Comparison of ENCODE assay signal across 16 cellular contexts in genomic region chr1:6222644-6223043, GRCh38. TPM values are rescaled to one million over a fixed set of nuclear protein-coding genes. Genes with fewer than 3 reads are reported as not detected.
DNase-seq lines count a peak whose midpoint lies in the region; ATAC-seq, FAIRE-seq and TF ChIP-seq lines count a peak whose summit lies in the region.
"Had no signal": no experiment of that assay in that cellular context is flagged by ENCODE, and none has a peak within 500 bp of the region (broad histone marks: within the 10 kb centered on the region; RNA-seq: fewer than 3 reads in every experiment).

No MANE protein-coding gene starts in this region.

- H3K4me2 ChIP-seq in GM23338, result no peak overlapping the region
- no peak overlapping the region for H3K4me2 ChIP-seq in K562 (ENCODE audit: insufficient read depth, low read length)

- H3K9me3 ChIP-seq in K562 (replicated peaks; ENCODE audit: control insufficient read depth, insufficient read depth, low read depth, low read length) (no peaks in the 10 kb centered on the region), cardiac muscle cell (ENCODE audit: low read depth) (no peaks in the 10 kb centered on the region)
- H3K9me3 ChIP-seq: tibial artery had no signal

- H3K9ac ChIP-seq in K562 (ENCODE audit: insufficient read depth in 1 of 2, low read depth in 2 of 2, low read length in 2 of 2), result 0 out of 4 replicates have a peak overlapping the region, but pooled peaks of 1 of the 2 experiments have one; percentile 4

- intact Hi-C loops in K562 (cut with micrococcal nuclease) (no loop called here), sciatic nerve (cut with DNase I) (no loop called here)

- TF ChIP-seq EP300 in K562 (IDR thresholded peaks at IDR 0.05; ENCODE audit: low read length), result no peak

- no peaks in the 10 kb centered on the region for H3K4me1 ChIP-seq in GM23338 (ENCODE audit: insufficient read depth)
- peaks cover 0 to 6% of the 10 kb centered on the region in 2 experiments; a peak in 2 of 5 replicates for H3K4me1 ChIP-seq in K562 (replicated peaks in 1 of 2; ENCODE audit: control insufficient read depth in 2 of 2, insufficient read depth in 2 of 2, low read length in 2 of 2)
- peaks cover 7% of the 10 kb centered on the region for H3K4me1 ChIP-seq in cardiac muscle cell (ENCODE audit: low read depth)

- no peaks in the 10 kb centered on the region for H3K9me1 ChIP-seq in K562 (ENCODE audit: control insufficient read depth, insufficient read depth, low read length)

- no peak for FAIRE-seq in K562 (lab: Jason Lieb, UNC)

- peaks cover 28% of the 10 kb centered on the region for H4K20me1 ChIP-seq in GM23338 (replicated peaks; ENCODE audit: insufficient read depth)
- 0 out of 2 replicates have a peak, but pooled peaks cover 7% of the 10 kb centered on the region for H4K20me1 ChIP-seq in K562 (replicated peaks; ENCODE audit: control insufficient read depth, insufficient read depth, low read length)

- no peaks in the 10 kb centered on the region for H3K9me2 ChIP-seq in GM23338 (ENCODE audit: insufficient read depth)

- peaks cover 16% of the 10 kb centered on the region for H3K27me3 Mint-ChIP-seq in GM23338 (ENCODE audit: insufficient read depth, low read depth, poor library complexity)

- H3K27me3 ChIP-seq in GM23338 (ENCODE audit: insufficient read depth) (no peaks in the 10 kb centered on the region), K562 (ENCODE audit: control insufficient read depth in 2 of 2, insufficient read depth in 2 of 2, low read length in 2 of 2) (no peaks in the 10 kb centered on the region), cardiac muscle cell (no peaks in the 10 kb centered on the region)
- H3K27me3 ChIP-seq: tibial artery had no signal

- in situ Hi-C loops in K562 (cut with MboI), result no loop called here

- no peak overlapping the region for H3K27ac Mint-ChIP-seq in GM23338
- H3K27ac Mint-ChIP-seq: mesothelial cell of epicardium had no signal

- DNase-seq in GM23338 (ENCODE audit: low spot score), result no peak
- no peak for DNase-seq in K562 (ENCODE audit: extremely low read depth in 1 of 4, low spot score in 3 of 4)
- DNase-seq in cardiac muscle cell (ENCODE audit: low read depth in 1 of 2, low spot score in 1 of 2), result peak in 1 of 2 donors; percentile 58
- DNase-seq in sciatic nerve (ENCODE audit: low spot score), result peak; percentile 86
- DNase-seq in NCI-H524 (lab: John Stamatoyannopoulos, UW), result no peak
- no peak for DNase-seq in SHP77 treated with DMSO at 0.1 percent for 48 hours (lab: John Stamatoyannopoulos, UW)
- no peak for DNase-seq in coronary artery (ENCODE audit: low spot score)
- DNase-seq: activated CD8-positive, alpha-beta memory T cell treated with anti-CD3 and anti-CD28 coated beads for 24 hours; activated gamma-delta T cell treated with Interleukin-2 at 50 U/mL for 16 hours; MM.1S; NCI-H2107; occipital lobe; stimulated activated CD4-positive, alpha-beta T cell treated with anti-CD3 and anti-CD28 coated beads, Interleukin-15, amount 100 ng/mL, for 24 hours had no signal

- peak overlapping the region; percentile 26; the same call in 1 of the 2 replicates for H3K27ac ChIP-seq in GM23338 (ENCODE audit: low read depth)
- H3K27ac ChIP-seq in K562 (ENCODE audit: extremely low read depth, low read depth, low read length), result no peak overlapping the region
- peak overlapping the region; percentile 69 for H3K27ac ChIP-seq in cardiac muscle cell
- peak overlapping the region in 1 of 2 donors; percentile 41 for H3K27ac ChIP-seq in coronary artery
- H3K27ac ChIP-seq: tibial artery had no signal

- 83% methylated on average over 7 of the region's 7 CpGs for WGBS in K562 (ENCODE audit: insufficient coverage, low coverage, missing lambda C conversion rate)

- no TSS peak for BruUV-seq in K562 (replicated peaks; lab: Mats Ljungman, UMichigan)

- CTCF ChIA-PET in K562 (lab: Yijun Ruan, JAX; ENCODE audit: low intra/inter-chr PET ratio), result no interaction called here

- no peak overlapping the region for H3K4me3 ChIP-seq in GM23338
- H3K4me3 ChIP-seq in K562, result no peak overlapping the region
- no peak overlapping the region for H3K4me3 ChIP-seq in cardiac muscle cell
- H3K4me3 ChIP-seq in coronary artery, result no peak overlapping the region
- H3K4me3 ChIP-seq: tibial artery had no signal

- peaks cover 59% of the 10 kb centered on the region for H3K36me3 Mint-ChIP-seq in GM23338 (ENCODE audit: low read depth)

- ATAC-seq in GM23338, result no peak
- ATAC-seq in K562, result no peak
- peak; percentile 81 for ATAC-seq in sciatic nerve
- ATAC-seq in HG02981 (IDR thresholded peaks at IDR 0.05; ENCODE audit: unreplicated experiment), result no peak

- H3F3A ChIP-seq in GM23338 (replicated peaks; ENCODE audit: low read depth), result peaks cover 12% of the 10 kb centered on the region; the same call in 1 of the 2 replicates

- H2AFZ ChIP-seq in GM23338, result no peak overlapping the region
- H2AFZ ChIP-seq in K562 (ENCODE audit: low read depth, low read length), result no peak overlapping the region

- H3K4me3 Mint-ChIP-seq in GM23338, result no peak overlapping the region
- H3K4me3 Mint-ChIP-seq: mesothelial cell of epicardium had no signal

- TF ChIP-seq CTCF in GM23338 (conservative IDR thresholded peaks at IDR 0.05; ENCODE audit: low read depth in 2 of 2), result no peak
- no peak for TF ChIP-seq CTCF in K562 (IDR thresholded peaks at IDR 0.05 in 2 of 3, conservative IDR thresholded peaks at IDR 0.05 in 1 of 3; ENCODE audit: insufficient read depth in 2 of 3, low read depth in 1 of 3, low read length in 3 of 3)
- TF ChIP-seq CTCF in cardiac muscle cell (IDR thresholded peaks at IDR 0.05; ENCODE audit: low read depth, low read length), result no peak
- TF ChIP-seq CTCF in coronary artery (IDR thresholded peaks at IDR 0.05), result no peak

- H3K79me2 ChIP-seq in GM23338 (replicated peaks; ENCODE audit: insufficient read depth) (peaks cover 11% of the 10 kb centered on the region), K562 (ENCODE audit: control insufficient read depth, insufficient read depth, low read length) (no peaks in the 10 kb centered on the region; the same call in 2 of the 3 replicates)

- TF ChIP-seq RAD21 in K562 (CRISPR knock-in tag; conservative IDR thresholded peaks at IDR 0.05 in 1 of 2, IDR thresholded peaks at IDR 0.05 in 1 of 2), result no peak

- peaks cover 2% of the 10 kb centered on the region; the same call in 1 of the 3 replicates for H3K4me1 Mint-ChIP-seq in GM23338

- POLR2A ChIA-PET in K562 (lab: Yijun Ruan, JAX), result interaction anchor here (1.1 to 1.9 kb wide), 2 partner anchors 13 to 18 kb away, joined by 4 to 14 read pairs; partner anchors contain the start of gene ICMT

- H3K36me3 ChIP-seq in GM23338 (ENCODE audit: insufficient read depth) (peaks cover 27% of the 10 kb centered on the region), K562 (ENCODE audit: control insufficient read depth, insufficient read depth, low read length) (peaks cover 72% of the 10 kb centered on the region; the same call in 2 of the 3 replicates), cardiac muscle cell (peaks cover 28% of the 10 kb centered on the region)

- TF ChIP-seq POLR2A in K562 (conservative IDR thresholded peaks at IDR 0.05), result no peak

- no peaks in the 10 kb centered on the region for H3K9me3 Mint-ChIP-seq in GM23338
- H3K9me3 Mint-ChIP-seq: mesothelial cell of epicardium had no signal

RNA-seq across cellular contexts. Expression of gene ICMT, which starts 13.1 kb away (rescaled TPM):
- total RNA-seq in GM23338 (2014; rRNA removed; shearing (Covaris generic)), result 131 and 145 TPM in 2 replicates
- polyA plus RNA-seq in GM23338 (2016; fragmentation: Nextera tagmentation; extraction: Ambion mirVana), result 25.6 and 27.8 TPM in 2 replicates
- 34.2 and 46.4 TPM in 2 replicates for total RNA-seq in K562 (2011; cell fraction: chromatin; rRNA removed; ENCODE audit: low replicate concordance)
- total RNA-seq in K562 (2011; cell fraction: nucleolus; rRNA removed), result 48.3 and 55.9 TPM in 2 replicates
- total RNA-seq in K562 (2011; cell fraction: nucleoplasm; rRNA removed), result 56.2 and 77.6 TPM in 2 replicates
- 58.3 and 62.9 TPM in 2 replicates for total RNA-seq in K562 (2014; rRNA removed)
- total RNA-seq in K562 (2014; rRNA removed; fragmentation: Illumina TruSeq; extraction: Trizol), result 56.6 and 58.2 TPM in 2 replicates
- total RNA-seq in K562 (2015; rRNA removed; fragmentation: Illumina TruSeq; extraction: Trizol), result 63.3 and 67.4 TPM in 2 replicates
- 63.7 and 74.3 TPM in 2 replicates for total RNA-seq in K562 (2021)
- polyA plus RNA-seq in K562 (2011; rRNA removed), result 36.2 and 49.5 TPM in 2 replicates
- polyA plus RNA-seq in K562 (2011; cell fraction: cytosol; rRNA removed), result 46.0 and 48.8 TPM in 2 replicates
- 20.4 and 21.7 TPM in 2 replicates for polyA plus RNA-seq in K562 (2011; cell fraction: nucleus; rRNA removed)
- 43.1 and 44.0 TPM in 2 replicates for polyA plus RNA-seq in K562 (2012)
- 48.5 and 57.1 TPM in 2 replicates for polyA plus RNA-seq in K562 (2014; fragmentation: Illumina TruSeq; extraction: Trizol)
- polyA plus RNA-seq in K562 (2014; fragmentation: Nextera tagmentation; extraction: Ambion mirVana), result 1 to 10 TPM; 4.3 to 6.3 TPM
- polyA plus RNA-seq in K562 (2014; rRNA removed), result 41.5 and 50.0 TPM in 2 replicates
- 59.8 and 70.6 TPM in 2 replicates for polyA minus RNA-seq in K562 (2011; rRNA and poly(A)+ RNA removed)
- polyA minus RNA-seq in K562 (2011; cell fraction: cytosol; rRNA and poly(A)+ RNA removed), result 38.5 and 45.1 TPM in 2 replicates
- polyA minus RNA-seq in K562 (2011; cell fraction: nucleus; rRNA and poly(A)+ RNA removed), result 12.3 and 16.6 TPM in 2 replicates
- 45.4 and 72.2 TPM in 2 replicates for total RNA-seq in cardiac muscle cell
- polyA plus RNA-seq in cardiac muscle cell, result 40.6 and 54.3 TPM in 2 replicates
- total RNA-seq in sciatic nerve, result 41.9 TPM

RNA-seq across cellular contexts. Expression of gene RNF207, which starts 16.7 kb away (rescaled TPM):
- total RNA-seq in GM23338 (2014; rRNA removed; shearing (Covaris generic)), result 1.5 and 2.9 TPM in 2 replicates
- polyA plus RNA-seq in GM23338 (2016; fragmentation: Nextera tagmentation; extraction: Ambion mirVana) (1.3 and 1.7 TPM in 2 replicates), K562 (2011; rRNA removed) (10.8 and 17.6 TPM in 2 replicates), K562 (2014; fragmentation: Illumina TruSeq; extraction: Trizol) (13.4 and 14.7 TPM in 2 replicates), K562 (2014; fragmentation: Nextera tagmentation; extraction: Ambion mirVana) (1 to 10 TPM; 2.7 to 4.3 TPM), K562 (2014; rRNA removed) (30.6 and 37.1 TPM in 2 replicates), cardiac muscle cell (166 and 180 TPM in 2 replicates)
- total RNA-seq in K562 (2011; cell fraction: chromatin; rRNA removed; ENCODE audit: low replicate concordance), result 82.0 and 222 TPM in 2 replicates
- 147 and 149 TPM in 2 replicates for total RNA-seq in K562 (2011; cell fraction: nucleolus; rRNA removed)
- total RNA-seq in K562 (2011; cell fraction: nucleoplasm; rRNA removed), result 90.3 and 94.3 TPM in 2 replicates
- total RNA-seq in K562 (2014; rRNA removed) (16.8 and 17.8 TPM in 2 replicates), K562 (2014; rRNA removed; fragmentation: Illumina TruSeq; extraction: Trizol) (5.3 and 7.0 TPM in 2 replicates), K562 (2015; rRNA removed; fragmentation: Illumina TruSeq; extraction: Trizol) (10.9 and 12.9 TPM in 2 replicates), K562 (2021) (21.7 and 26.6 TPM in 2 replicates), cardiac muscle cell (198 and 273 TPM in 2 replicates), sciatic nerve (26.9 TPM)
- polyA plus RNA-seq in K562 (2011; cell fraction: cytosol; rRNA removed), result 7.7 and 14.1 TPM in 2 replicates
- polyA plus RNA-seq in K562 (2011; cell fraction: nucleus; rRNA removed), result 96.4 and 160 TPM in 2 replicates
- polyA plus RNA-seq in K562 (2012), result 12.5 and 17.6 TPM in 2 replicates
- 4.7 and 5.8 TPM in 2 replicates for polyA minus RNA-seq in K562 (2011; rRNA and poly(A)+ RNA removed)
- 9.4 and 12.2 TPM in 2 replicates for polyA minus RNA-seq in K562 (2011; cell fraction: cytosol; rRNA and poly(A)+ RNA removed)
- polyA minus RNA-seq in K562 (2011; cell fraction: nucleus; rRNA and poly(A)+ RNA removed), result 44.0 and 47.4 TPM in 2 replicates

RNA-seq across cellular contexts. Expression of gene HES3, which starts 21.3 kb away (rescaled TPM):
- total RNA-seq in GM23338 (2014; rRNA removed; shearing (Covaris generic)), result 49.7 and 50.4 TPM in 2 replicates
- polyA plus RNA-seq in GM23338 (2016; fragmentation: Nextera tagmentation; extraction: Ambion mirVana) (7.1 and 7.7 TPM in 2 replicates), K562 (2011; rRNA removed) (not detected in 2 replicates), K562 (2014; fragmentation: Illumina TruSeq; extraction: Trizol) (not detected in 2 replicates), K562 (2014; fragmentation: Nextera tagmentation; extraction: Ambion mirVana) (not detected), K562 (2014; rRNA removed) (not detected in 2 replicates), cardiac muscle cell (not detected in 2 replicates)
- not detected in 2 replicates for total RNA-seq in K562 (2011; cell fraction: chromatin; rRNA removed; ENCODE audit: low replicate concordance)
- not detected in 2 replicates for total RNA-seq in K562 (2011; cell fraction: nucleolus; rRNA removed)
- total RNA-seq in K562 (2011; cell fraction: nucleoplasm; rRNA removed), result not detected in 2 replicates
- total RNA-seq in K562 (2014; rRNA removed) (not detected in 2 replicates), K562 (2014; rRNA removed; fragmentation: Illumina TruSeq; extraction: Trizol) (not detected in 2 replicates), K562 (2015; rRNA removed; fragmentation: Illumina TruSeq; extraction: Trizol) (not detected in 2 replicates), K562 (2021) (0.27 TPM in 1 of 2 replicates, not detected in the other), cardiac muscle cell (not detected in 2 replicates), sciatic nerve (not detected)
- not detected in 2 replicates for polyA plus RNA-seq in K562 (2011; cell fraction: cytosol; rRNA removed)
- polyA plus RNA-seq in K562 (2011; cell fraction: nucleus; rRNA removed), result not detected in 2 replicates
- polyA plus RNA-seq in K562 (2012), result not detected in 2 replicates
- not detected in 2 replicates for polyA minus RNA-seq in K562 (2011; rRNA and poly(A)+ RNA removed)
- polyA minus RNA-seq in K562 (2011; cell fraction: cytosol; rRNA and poly(A)+ RNA removed), result not detected in 2 replicates
- not detected in 2 replicates for polyA minus RNA-seq in K562 (2011; cell fraction: nucleus; rRNA and poly(A)+ RNA removed)
- total RNA-seq: mesothelial cell of epicardium, occipital lobe had no signal

RNA-seq across cellular contexts. Expression of gene RPL22, which starts 23.2 kb away (rescaled TPM):
- total RNA-seq in GM23338 (2014; rRNA removed; shearing (Covaris generic)), result 145 and 149 TPM in 2 replicates
- polyA plus RNA-seq in GM23338 (2016; fragmentation: Nextera tagmentation; extraction: Ambion mirVana), result 818 and 851 TPM in 2 replicates
- total RNA-seq in K562 (2011; cell fraction: chromatin; rRNA removed; ENCODE audit: low replicate concordance), result 123 and 176 TPM in 2 replicates
- total RNA-seq in K562 (2011; cell fraction: nucleolus; rRNA removed), result 90.0 and 92.7 TPM in 2 replicates
- total RNA-seq in K562 (2011; cell fraction: nucleoplasm; rRNA removed), result 151 and 187 TPM in 2 replicates
- total RNA-seq in K562 (2014; rRNA removed), result 344 and 467 TPM in 2 replicates
- 1,165 and 1,306 TPM in 2 replicates for total RNA-seq in K562 (2014; rRNA removed; fragmentation: Illumina TruSeq; extraction: Trizol)
- total RNA-seq in K562 (2015; rRNA removed; fragmentation: Illumina TruSeq; extraction: Trizol), result 548 and 579 TPM in 2 replicates
- 578 and 629 TPM in 2 replicates for total RNA-seq in K562 (2021)
- 446 and 607 TPM in 2 replicates for polyA plus RNA-seq in K562 (2011; rRNA removed)
- 48.5 and 166 TPM in 2 replicates for polyA plus RNA-seq in K562 (2011; cell fraction: cytosol; rRNA removed)
- polyA plus RNA-seq in K562 (2011; cell fraction: nucleus; rRNA removed), result 62.0 and 114 TPM in 2 replicates
- 1,489 and 2,642 TPM in 2 replicates for polyA plus RNA-seq in K562 (2012)
- polyA plus RNA-seq in K562 (2014; fragmentation: Illumina TruSeq; extraction: Trizol), result 658 and 673 TPM in 2 replicates
- 100 to 1,000 TPM; 581 to 618 TPM for polyA plus RNA-seq in K562 (2014; fragmentation: Nextera tagmentation; extraction: Ambion mirVana)
- polyA plus RNA-seq in K562 (2014; rRNA removed), result 542 and 593 TPM in 2 replicates
- polyA minus RNA-seq in K562 (2011; rRNA and poly(A)+ RNA removed), result 169 and 228 TPM in 2 replicates
- 72.4 and 86.6 TPM in 2 replicates for polyA minus RNA-seq in K562 (2011; cell fraction: cytosol; rRNA and poly(A)+ RNA removed)
- 44.0 and 81.2 TPM in 2 replicates for polyA minus RNA-seq in K562 (2011; cell fraction: nucleus; rRNA and poly(A)+ RNA removed)
- total RNA-seq in cardiac muscle cell, result 101 and 132 TPM in 2 replicates
- polyA plus RNA-seq in cardiac muscle cell, result 123 and 130 TPM in 2 replicates
- total RNA-seq in sciatic nerve, result 354 TPM

RNA-seq across cellular contexts. Expression of gene GPR153, which starts 38.3 kb away (rescaled TPM):
- total RNA-seq in GM23338 (2014; rRNA removed; shearing (Covaris generic)), result 8.8 and 9.0 TPM in 2 replicates
- polyA plus RNA-seq in GM23338 (2016; fragmentation: Nextera tagmentation; extraction: Ambion mirVana) (1.3 and 1.9 TPM in 2 replicates), K562 (2011; rRNA removed) (0.54 and 0.65 TPM in 2 replicates), K562 (2014; fragmentation: Illumina TruSeq; extraction: Trizol) (0.54 and 0.71 TPM in 2 replicates), K562 (2014; fragmentation: Nextera tagmentation; extraction: Ambion mirVana) (under 1 TPM; 0.01 to 0.03 TPM), K562 (2014; rRNA removed) (0.85 and 0.90 TPM in 2 replicates), cardiac muscle cell (21.0 and 30.3 TPM in 2 replicates)
- 0.90 and 4.5 TPM in 2 replicates for total RNA-seq in K562 (2011; cell fraction: chromatin; rRNA removed; ENCODE audit: low replicate concordance)
- total RNA-seq in K562 (2011; cell fraction: nucleolus; rRNA removed), result 2.9 and 4.0 TPM in 2 replicates
- total RNA-seq in K562 (2011; cell fraction: nucleoplasm; rRNA removed), result 1.5 and 1.6 TPM in 2 replicates
- total RNA-seq in K562 (2014; rRNA removed) (0.41 and 1.0 TPM in 2 replicates), K562 (2014; rRNA removed; fragmentation: Illumina TruSeq; extraction: Trizol) (0.25 and 0.26 TPM in 2 replicates), K562 (2015; rRNA removed; fragmentation: Illumina TruSeq; extraction: Trizol) (0.49 and 0.51 TPM in 2 replicates), K562 (2021) (1.3 and 1.5 TPM in 2 replicates), cardiac muscle cell (22.7 and 32.7 TPM in 2 replicates), sciatic nerve (10.6 TPM)
- 0.63 and 2.3 TPM in 2 replicates for polyA plus RNA-seq in K562 (2011; cell fraction: cytosol; rRNA removed)
- polyA plus RNA-seq in K562 (2011; cell fraction: nucleus; rRNA removed), result 1.1 and 3.9 TPM in 2 replicates
- 0.79 and 0.86 TPM in 2 replicates for polyA plus RNA-seq in K562 (2012)
- polyA minus RNA-seq in K562 (2011; rRNA and poly(A)+ RNA removed), result 0.30 and 0.81 TPM in 2 replicates
- polyA minus RNA-seq in K562 (2011; cell fraction: cytosol; rRNA and poly(A)+ RNA removed), result 0.86 and 1.2 TPM in 2 replicates
- polyA minus RNA-seq in K562 (2011; cell fraction: nucleus; rRNA and poly(A)+ RNA removed), result 0.89 and 1.2 TPM in 2 replicates

Comparison
In these comparisons a context has a peak if more than half of its experiments do, and no peak if none do; other contexts are left out.
1. RNA of gene HES3, which starts 21.3 kb away (total RNA-seq): 49.7 to 50.4 TPM in GM23338; 0.27 TPM in K562, not detected in cardiac muscle cell and not detected in sciatic nerve (single experiment); every median in the first group is over 10 times any median in the second.